In the genomic region with DNA sequence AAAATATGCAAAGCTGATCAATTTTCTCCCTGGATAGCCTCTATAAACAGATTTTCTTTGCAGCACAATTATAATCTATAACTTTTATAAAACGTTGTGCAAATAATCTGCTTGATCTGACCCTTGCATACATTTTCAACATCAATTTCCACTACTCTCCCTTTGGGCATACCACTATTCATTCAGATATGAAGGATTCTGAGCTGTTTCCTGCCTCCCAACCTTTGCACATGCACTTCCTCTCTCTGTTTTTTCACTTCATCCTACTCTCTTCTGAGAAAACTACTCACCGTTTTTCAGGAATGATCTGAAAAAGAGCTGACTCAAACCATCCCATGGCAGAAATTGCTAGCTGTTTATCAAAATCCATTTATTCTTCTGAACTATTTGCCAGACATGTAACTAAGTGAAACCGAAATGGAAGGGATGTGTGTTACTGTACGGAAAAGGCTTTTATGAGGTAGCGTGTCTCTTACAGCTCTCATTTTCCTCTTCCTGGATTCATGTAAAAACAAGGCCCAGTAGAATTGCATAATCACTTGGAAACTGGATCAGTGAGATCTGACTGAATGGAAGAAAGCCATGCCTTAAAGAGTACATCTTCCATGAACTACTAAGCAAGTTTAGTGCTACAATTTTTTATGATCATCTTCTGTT, we compare ENCODE assay signal across 1 cellular context.
A peak's percentile ranks its signal among the peaks of the same experiment; 100 is the strongest.
TF ChIP-seq lines count a peak whose summit lies in the region.

No MANE protein-coding gene starts in this region.

TF ChIP-seq in HepG2, 621 proteins besides CTCF, POLR2A, EP300 and RAD21 (continued from another document):
- no peak for TF ChIP-seq ZNF737 (CRISPR knock-in tag; IDR thresholded peaks at IDR 0.05; ENCODE audit: borderline replicate concordance)
- TF ChIP-seq ZFX (CRISPR knock-in tag; IDR thresholded peaks at IDR 0.05; ENCODE audit: low read depth) = peak; percentile 40
- no peak for TF ChIP-seq ZNF124 (CRISPR knock-in tag; IDR thresholded peaks at IDR 0.05)
- peak; percentile 11; the same call in 1 of the 2 replicates for TF ChIP-seq ELF1 (CRISPR knock-in tag; IDR thresholded peaks at IDR 0.05)
- TF ChIP-seq JDP2 (CRISPR knock-in tag; IDR thresholded peaks at IDR 0.05; ENCODE audit: borderline replicate concordance) = no peak
- TF ChIP-seq, protein P1, sequence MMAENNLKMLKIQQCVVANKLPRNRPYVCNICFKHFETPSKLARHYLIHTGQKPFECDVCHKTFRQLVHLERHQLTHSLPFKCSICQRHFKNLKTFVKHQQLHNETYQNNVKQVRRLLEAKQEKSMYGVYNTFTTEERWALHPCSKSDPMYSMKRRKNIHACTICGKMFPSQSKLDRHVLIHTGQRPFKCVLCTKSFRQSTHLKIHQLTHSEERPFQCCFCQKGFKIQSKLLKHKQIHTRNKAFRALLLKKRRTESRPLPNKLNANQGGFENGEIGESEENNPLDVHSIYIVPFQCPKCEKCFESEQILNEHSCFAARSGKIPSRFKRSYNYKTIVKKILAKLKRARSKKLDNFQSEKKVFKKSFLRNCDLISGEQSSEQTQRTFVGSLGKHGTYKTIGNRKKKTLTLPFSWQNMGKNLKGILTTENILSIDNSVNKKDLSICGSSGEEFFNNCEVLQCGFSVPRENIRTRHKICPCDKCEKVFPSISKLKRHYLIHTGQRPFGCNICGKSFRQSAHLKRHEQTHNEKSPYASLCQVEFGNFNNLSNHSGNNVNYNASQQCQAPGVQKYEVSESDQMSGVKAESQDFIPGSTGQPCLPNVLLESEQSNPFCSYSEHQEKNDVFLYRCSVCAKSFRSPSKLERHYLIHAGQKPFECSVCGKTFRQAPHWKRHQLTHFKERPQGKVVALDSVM (CRISPR knock-in tag; IDR thresholded peaks at IDR 0.05) = no peak
- TF ChIP-seq, protein P2, sequence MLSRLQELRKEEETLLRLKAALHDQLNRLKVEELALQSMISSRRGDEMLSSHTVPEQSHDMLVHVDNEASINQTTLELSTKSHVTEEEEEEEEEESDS (CRISPR knock-in tag; IDR thresholded peaks at IDR 0.05; ENCODE audit: borderline replicate concordance) = no peak
- no peak for TF ChIP-seq SATB2 (CRISPR knock-in tag; IDR thresholded peaks at IDR 0.05)
- TF ChIP-seq, protein P3, sequence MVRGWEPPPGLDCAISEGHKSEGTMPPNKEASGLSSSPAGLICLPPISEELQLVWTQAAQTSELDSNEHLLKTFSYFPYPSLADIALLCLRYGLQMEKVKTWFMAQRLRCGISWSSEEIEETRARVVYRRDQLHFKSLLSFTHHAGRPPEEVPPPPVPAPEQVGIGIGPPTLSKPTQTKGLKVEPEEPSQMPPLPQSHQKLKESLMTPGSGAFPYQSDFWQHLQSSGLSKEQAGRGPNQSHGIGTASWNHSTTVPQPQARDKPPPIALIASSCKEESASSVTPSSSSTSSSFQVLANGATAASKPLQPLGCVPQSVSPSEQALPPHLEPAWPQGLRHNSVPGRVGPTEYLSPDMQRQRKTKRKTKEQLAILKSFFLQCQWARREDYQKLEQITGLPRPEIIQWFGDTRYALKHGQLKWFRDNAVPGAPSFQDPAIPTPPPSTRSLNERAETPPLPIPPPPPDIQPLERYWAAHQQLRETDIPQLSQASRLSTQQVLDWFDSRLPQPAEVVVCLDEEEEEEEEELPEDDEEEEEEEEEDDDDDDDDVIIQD (CRISPR knock-in tag; IDR thresholded peaks at IDR 0.05; ENCODE audit: low read depth) = no peak
- TF ChIP-seq TAF15 (IDR thresholded peaks at IDR 0.05; ENCODE audit: low read depth, low read length, poor library complexity, severe bottlenecking) = no peak
- TF ChIP-seq ZNF138 (CRISPR knock-in tag; IDR thresholded peaks at IDR 0.05; ENCODE audit: low read depth) = no peak
- no peak for TF ChIP-seq ASH2L (IDR thresholded peaks at IDR 0.05; ENCODE audit: insufficient read length, low read depth, low read length)
- 0 out of 2 replicates have a peak, but pooled peaks have one; percentile 34 for TF ChIP-seq POLR2G (IDR thresholded peaks at IDR 0.05; ENCODE audit: low read depth, low read length)
- TF ChIP-seq NONO (IDR thresholded peaks at IDR 0.05) = no peak
- no peak for TF ChIP-seq NONO (CRISPR knock-in tag; conservative IDR thresholded peaks at IDR 0.05)
- no peak for TF ChIP-seq ZBTB26 (CRISPR knock-in tag; IDR thresholded peaks at IDR 0.05; ENCODE audit: borderline replicate concordance)
- no peak for TF ChIP-seq RBFOX2 (IDR thresholded peaks at IDR 0.05; ENCODE audit: low read depth, low read length)
- TF ChIP-seq BCLAF1 (IDR thresholded peaks at IDR 0.05) = no peak
- TF ChIP-seq STAG1 (CRISPR knock-in tag; IDR thresholded peaks at IDR 0.05) = no peak
- TF ChIP-seq ZFP1 (CRISPR knock-in tag; IDR thresholded peaks at IDR 0.05) = no peak
- no peak for TF ChIP-seq MIER2 (CRISPR knock-in tag; IDR thresholded peaks at IDR 0.05)
- TF ChIP-seq BRD4 (CRISPR knock-in tag; IDR thresholded peaks at IDR 0.05) = no peak
- TF ChIP-seq MED8 (CRISPR knock-in tag; IDR thresholded peaks at IDR 0.05; ENCODE audit: insufficient replicate concordance) = no peak
- no peak for TF ChIP-seq ETV6 (CRISPR knock-in tag; conservative IDR thresholded peaks at IDR 0.05)
- no peak for TF ChIP-seq ZNF460 (CRISPR knock-in tag; IDR thresholded peaks at IDR 0.05; ENCODE audit: borderline replicate concordance)
- no peak for TF ChIP-seq NFYC (CRISPR knock-in tag; IDR thresholded peaks at IDR 0.05)
- TF ChIP-seq, protein P4, sequence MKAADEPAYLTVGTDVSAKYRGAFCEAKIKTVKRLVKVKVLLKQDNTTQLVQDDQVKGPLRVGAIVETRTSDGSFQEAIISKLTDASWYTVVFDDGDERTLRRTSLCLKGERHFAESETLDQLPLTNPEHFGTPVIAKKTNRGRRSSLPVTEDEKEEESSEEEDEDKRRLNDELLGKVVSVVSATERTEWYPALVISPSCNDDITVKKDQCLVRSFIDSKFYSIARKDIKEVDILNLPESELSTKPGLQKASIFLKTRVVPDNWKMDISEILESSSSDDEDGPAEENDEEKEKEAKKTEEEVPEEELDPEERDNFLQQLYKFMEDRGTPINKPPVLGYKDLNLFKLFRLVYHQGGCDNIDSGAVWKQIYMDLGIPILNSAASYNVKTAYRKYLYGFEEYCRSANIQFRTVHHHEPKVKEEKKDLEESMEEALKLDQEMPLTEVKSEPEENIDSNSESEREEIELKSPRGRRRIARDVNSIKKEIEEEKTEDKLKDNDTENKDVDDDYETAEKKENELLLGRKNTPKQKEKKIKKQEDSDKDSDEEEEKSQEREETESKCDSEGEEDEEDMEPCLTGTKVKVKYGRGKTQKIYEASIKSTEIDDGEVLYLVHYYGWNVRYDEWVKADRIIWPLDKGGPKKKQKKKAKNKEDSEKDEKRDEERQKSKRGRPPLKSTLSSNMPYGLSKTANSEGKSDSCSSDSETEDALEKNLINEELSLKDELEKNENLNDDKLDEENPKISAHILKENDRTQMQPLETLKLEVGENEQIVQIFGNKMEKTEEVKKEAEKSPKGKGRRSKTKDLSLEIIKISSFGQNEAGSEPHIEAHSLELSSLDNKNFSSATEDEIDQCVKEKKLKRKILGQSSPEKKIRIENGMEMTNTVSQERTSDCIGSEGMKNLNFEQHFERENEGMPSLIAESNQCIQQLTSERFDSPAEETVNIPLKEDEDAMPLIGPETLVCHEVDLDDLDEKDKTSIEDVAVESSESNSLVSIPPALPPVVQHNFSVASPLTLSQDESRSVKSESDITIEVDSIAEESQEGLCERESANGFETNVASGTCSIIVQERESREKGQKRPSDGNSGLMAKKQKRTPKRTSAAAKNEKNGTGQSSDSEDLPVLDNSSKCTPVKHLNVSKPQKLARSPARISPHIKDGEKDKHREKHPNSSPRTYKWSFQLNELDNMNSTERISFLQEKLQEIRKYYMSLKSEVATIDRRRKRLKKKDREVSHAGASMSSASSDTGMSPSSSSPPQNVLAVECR (CRISPR knock-in tag; IDR thresholded peaks at IDR 0.05; ENCODE audit: borderline replicate concordance) = no peak
- TF ChIP-seq ZNF569 (CRISPR knock-in tag; IDR thresholded peaks at IDR 0.05; ENCODE audit: borderline replicate concordance) = no peak
- no peak for TF ChIP-seq SCMH1 (CRISPR knock-in tag; IDR thresholded peaks at IDR 0.05; ENCODE audit: borderline replicate concordance)
- no peak for TF ChIP-seq ZNF879 (CRISPR knock-in tag; IDR thresholded peaks at IDR 0.05)
- no peak for TF ChIP-seq SRSF4 (IDR thresholded peaks at IDR 0.05; ENCODE audit: low read depth, low read length, poor library complexity, severe bottlenecking)
- no peak for TF ChIP-seq ZNF615 (CRISPR knock-in tag; IDR thresholded peaks at IDR 0.05; ENCODE audit: borderline replicate concordance)
- 0 out of 2 replicates have a peak, but pooled peaks have one; percentile 19 for TF ChIP-seq PHF8 (CRISPR knock-in tag; IDR thresholded peaks at IDR 0.05)
- TF ChIP-seq GTF2F1 (IDR thresholded peaks at IDR 0.05; ENCODE audit: low read length) = no peak
- peak; percentile 66; the same call in 1 of the 2 replicates for TF ChIP-seq CEBPB (IDR thresholded peaks at IDR 0.05; ENCODE audit: borderline replicate concordance, low read depth, low read length)
- no peak for TF ChIP-seq CREM (IDR thresholded peaks at IDR 0.05)
- TF ChIP-seq CREM (CRISPR knock-in tag; IDR thresholded peaks at IDR 0.05) = no peak
- TF ChIP-seq ZNF576 (CRISPR knock-in tag; IDR thresholded peaks at IDR 0.05) = no peak
- TF ChIP-seq FOXC1 (CRISPR knock-in tag; IDR thresholded peaks at IDR 0.05; ENCODE audit: borderline replicate concordance) = no peak
- no peak for TF ChIP-seq EEA1 (CRISPR knock-in tag; IDR thresholded peaks at IDR 0.05; ENCODE audit: borderline replicate concordance)
- no peak for TF ChIP-seq CC2D1A (CRISPR knock-in tag; IDR thresholded peaks at IDR 0.05)
